In the genomic region with DNA sequence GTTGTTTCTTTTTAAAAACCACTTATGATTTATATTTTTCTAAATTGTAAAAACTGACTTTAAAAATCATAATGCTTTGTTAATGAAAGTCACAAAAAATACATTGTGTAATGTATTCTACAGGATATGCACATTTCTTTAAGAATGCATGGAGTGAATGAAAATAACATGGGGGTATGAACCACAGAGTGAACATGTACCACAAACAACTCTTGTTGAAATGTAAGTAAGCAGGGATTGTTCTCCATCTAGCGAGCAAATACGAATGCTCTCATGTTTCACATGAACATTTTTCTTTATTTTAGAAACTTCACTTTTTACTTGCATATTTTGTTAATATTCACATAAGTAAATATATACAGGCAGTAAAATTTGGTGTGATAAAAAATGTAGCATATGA, we compare ENCODE assay signal across 26 cellular contexts. TPM values are rescaled to one million over a fixed set of nuclear protein-coding genes. Genes with fewer than 3 reads are reported as not detected.
"Had no signal": no experiment of that assay in that cellular context is flagged by ENCODE, and none has a peak within 500 bp of the region (broad histone marks: within the 10 kb centered on the region; RNA-seq: fewer than 3 reads in every experiment).

No MANE protein-coding gene starts in this region.

- H3K4me3 Mint-ChIP-seq: naive thymus-derived CD8-positive, alpha-beta T cell; nephron progenitor cell; stimulated activated effector memory CD8-positive, alpha-beta T cell treated with anti-CD3 and anti-CD28 coated beads, Interleukin-12 subunit alpha, Interleukin-12 subunit beta, amount 100 ng/mL, for 72 hours had no signal

- H3K27ac ChIP-seq: dorsolateral prefrontal cortex, esophagus muscularis mucosa, heart right ventricle, lower lobe of right lung, prostate gland, right atrium auricular region, stomach, thyroid gland had no signal

- H3K36me3 ChIP-seq: esophagus muscularis mucosa, heart right ventricle, lower lobe of right lung, prostate gland, right atrium auricular region, stomach, thyroid gland had no signal

- H3K4me1 Mint-ChIP-seq: nephron progenitor cell; stimulated activated effector memory CD8-positive, alpha-beta T cell treated with anti-CD3 and anti-CD28 coated beads, Interleukin-12 subunit alpha, Interleukin-12 subunit beta, amount 100 ng/mL, for 72 hours had no signal

- H3K27me3 ChIP-seq: dorsolateral prefrontal cortex, esophagus muscularis mucosa, right atrium auricular region, stomach, thyroid gland had no signal

- H3K4me1 ChIP-seq: heart right ventricle, lower lobe of right lung, prostate gland, right atrium auricular region, thyroid gland had no signal

- H3K4me3 ChIP-seq: dorsolateral prefrontal cortex, esophagus muscularis mucosa, heart right ventricle, lower lobe of right lung, prostate gland, right atrium auricular region, stomach, thyroid gland had no signal

- H3K9me3 ChIP-seq: esophagus muscularis mucosa, heart right ventricle, lower lobe of right lung, prostate gland, right atrium auricular region, stomach, thyroid gland had no signal

- H3K9me3 Mint-ChIP-seq: nephron progenitor cell had no signal

- ATAC-seq: heart right ventricle; left ventricle myocardium superior; lower lobe of right lung; naive thymus-derived CD8-positive, alpha-beta T cell; sciatic nerve; stimulated activated effector memory CD8-positive, alpha-beta T cell treated with anti-CD3 and anti-CD28 coated beads, Interleukin-12 subunit alpha, Interleukin-12 subunit beta, amount 100 ng/mL, for 72 hours had no signal

- H3K36me3 Mint-ChIP-seq: naive thymus-derived CD8-positive, alpha-beta T cell; stimulated activated effector memory CD8-positive, alpha-beta T cell treated with anti-CD3 and anti-CD28 coated beads, Interleukin-12 subunit alpha, Interleukin-12 subunit beta, amount 100 ng/mL, for 72 hours had no signal

- DNase-seq: dorsolateral prefrontal cortex; effector CD4-positive, alpha-beta T cell; glutamatergic neuron; heart right ventricle; hippocampal formation; islet precursor cell; kidney glomerular epithelial cell; left ventricle myocardium superior; lower lobe of right lung; naive thymus-derived CD8-positive, alpha-beta T cell; nephron progenitor cell; nucleus accumbens; stimulated activated CD4-positive, alpha-beta T cell treated with anti-CD3 and anti-CD28 coated beads, Interleukin-2, amount 100 ng/mL, for 24 hours; stimulated activated CD4-positive, alpha-beta T cell treated with anti-CD3 and anti-CD28 coated beads, Interleukin-4, amount 100 ng/mL, for 24 hours; stimulated activated naive CD4-positive, alpha-beta T cell treated with Interleukin-2 at 50 U/mL for 16 hours; stomach; thyroid gland; trophoblast cell had no signal

RNA-seq across cellular contexts. Expression of a gene that starts 35.6 kb away (rescaled TPM):
- total RNA-seq: lower lobe of right lung, myocyte, right atrium auricular region, subcutaneous adipose tissue, ureter had no signal
